Comparison of ENCODE assay signal across 1 cellular context in the genomic region with DNA sequence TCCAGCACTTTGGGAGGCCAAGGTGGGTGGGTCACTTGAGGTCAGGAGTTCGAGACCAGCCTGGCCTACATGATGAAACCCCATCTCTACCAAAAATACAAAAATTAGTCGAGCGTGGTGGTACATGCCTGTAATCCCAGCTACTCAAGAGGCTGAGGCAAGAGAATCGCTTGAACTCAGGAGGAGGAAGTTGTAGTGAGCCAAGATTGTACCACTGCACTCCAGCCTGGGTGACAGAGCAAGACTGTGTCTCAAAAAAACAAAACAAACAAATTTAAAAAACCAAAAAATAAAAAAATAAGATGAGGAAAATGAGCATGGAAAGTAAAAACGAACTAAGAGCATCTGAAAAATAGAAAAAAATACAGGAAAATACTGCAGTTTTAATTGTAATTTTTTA.
A peak's percentile ranks its signal among the peaks of the same experiment; 100 is the strongest.
TF ChIP-seq lines count a peak whose summit lies in the region.

No MANE protein-coding gene starts in this region.

TF ChIP-seq in HEK293, 187 proteins besides CTCF, POLR2A, EP300 and RAD21:
- TF ChIP-seq, protein P1, sequence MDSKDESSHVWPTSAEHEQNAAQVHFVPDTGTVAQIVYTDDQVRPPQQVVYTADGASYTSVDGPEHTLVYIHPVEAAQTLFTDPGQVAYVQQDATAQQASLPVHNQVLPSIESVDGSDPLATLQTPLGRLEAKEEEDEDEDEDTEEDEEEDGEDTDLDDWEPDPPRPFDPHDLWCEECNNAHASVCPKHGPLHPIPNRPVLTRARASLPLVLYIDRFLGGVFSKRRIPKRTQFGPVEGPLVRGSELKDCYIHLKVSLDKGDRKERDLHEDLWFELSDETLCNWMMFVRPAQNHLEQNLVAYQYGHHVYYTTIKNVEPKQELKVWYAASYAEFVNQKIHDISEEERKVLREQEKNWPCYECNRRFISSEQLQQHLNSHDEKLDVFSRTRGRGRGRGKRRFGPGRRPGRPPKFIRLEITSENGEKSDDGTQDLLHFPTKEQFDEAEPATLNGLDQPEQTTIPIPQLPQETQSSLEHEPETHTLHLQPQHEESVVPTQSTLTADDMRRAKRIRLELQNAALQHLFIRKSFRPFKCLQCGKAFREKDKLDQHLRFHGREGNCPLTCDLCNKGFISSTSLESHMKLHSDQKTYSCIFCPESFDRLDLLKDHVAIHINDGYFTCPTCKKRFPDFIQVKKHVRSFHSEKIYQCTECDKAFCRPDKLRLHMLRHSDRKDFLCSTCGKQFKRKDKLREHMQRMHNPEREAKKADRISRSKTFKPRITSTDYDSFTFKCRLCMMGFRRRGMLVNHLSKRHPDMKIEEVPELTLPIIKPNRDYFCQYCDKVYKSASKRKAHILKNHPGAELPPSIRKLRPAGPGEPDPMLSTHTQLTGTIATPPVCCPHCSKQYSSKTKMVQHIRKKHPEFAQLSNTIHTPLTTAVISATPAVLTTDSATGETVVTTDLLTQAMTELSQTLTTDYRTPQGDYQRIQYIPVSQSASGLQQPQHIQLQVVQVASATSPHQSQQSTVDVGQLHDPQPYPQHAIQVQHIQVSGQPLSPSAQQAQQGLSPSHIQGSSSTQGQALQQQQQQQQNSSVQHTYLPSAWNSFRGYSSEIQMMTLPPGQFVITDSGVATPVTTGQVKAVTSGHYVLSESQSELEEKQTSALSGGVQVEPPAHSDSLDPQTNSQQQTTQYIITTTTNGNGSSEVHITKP (tag by site-specific recombination; IDR thresholded peaks at IDR 0.05): peak; percentile 61
TF ChIP-seq in HEK293: peak in this region for 1; not testable (repeated sequence) for 186.
